21 cellular contexts compared by ENCODE assay signal in genomic region chr6:79353226-79353625, GRCh38.
"Had no signal": no experiment of that assay in that cellular context is flagged by ENCODE, and none has a peak within 500 bp of the region (broad histone marks: within the 10 kb centered on the region; RNA-seq: fewer than 3 reads in every experiment).

No MANE protein-coding gene starts in this region.

- H3K4me3 ChIP-seq: body of pancreas, colonic mucosa, gastrocnemius medialis, heart left ventricle, left ventricle myocardium inferior, thyroid gland had no signal

- H3K27ac Mint-ChIP-seq: activated naive CD4-positive, alpha-beta T cell treated with anti-CD3 and anti-CD28 coated beads, Interleukin-2, amount 50 U/mL, for 72 hours had no signal

- ATAC-seq: activated naive CD4-positive, alpha-beta T cell treated with anti-CD3 and anti-CD28 coated beads, Interleukin-2, amount 50 U/mL, for 72 hours; body of pancreas; gastrocnemius medialis; heart left ventricle had no signal

- H3K9me3 ChIP-seq: body of pancreas, colonic mucosa, gastrocnemius medialis, thyroid gland had no signal

- H3K4me1 ChIP-seq: body of pancreas, colonic mucosa, gastrocnemius medialis, heart left ventricle, left ventricle myocardium inferior, thyroid gland had no signal

- DNase-seq: activated CD4-positive, CD25-positive, alpha-beta regulatory T cell treated with anti-CD3 and anti-CD28 coated beads, Interleukin-2, amount 50 U/mL, for 72 hours; activated gamma-delta T cell treated with Interleukin-2 at 50 U/mL for 16 hours; body of pancreas; central memory CD4-positive, alpha-beta T cell; colonic mucosa; erythroblast; gastrocnemius medialis; heart left ventricle; left ventricle myocardium inferior; mammary epithelial cell; occipital lobe; posterior cingulate gyrus; retina; stimulated activated CD4-positive, alpha-beta T cell treated with anti-CD3 and anti-CD28 coated beads, Interleukin-12 subunit alpha, Interleukin-12 subunit beta, amount 100 ng/mL, for 4 hours; stimulated activated CD4-positive, alpha-beta T cell treated with anti-CD3 and anti-CD28 coated beads, Interleukin-1b, Interleukin-23, amount 100 ng/mL, for 48 hours; stimulated activated CD8-positive, alpha-beta memory T cell treated with anti-CD3 and anti-CD28 coated beads, Interleukin-4, amount 100 ng/mL, for 48 hours; stimulated activated naive CD4-positive, alpha-beta T cell; T1000; thyroid gland had no signal

- H3K27me3 ChIP-seq: body of pancreas, colonic mucosa, gastrocnemius medialis, heart left ventricle, thyroid gland had no signal

- H3K27ac ChIP-seq: body of pancreas, colonic mucosa, gastrocnemius medialis, heart left ventricle, left ventricle myocardium inferior, thyroid gland, VCaP had no signal

- H3K36me3 ChIP-seq: colonic mucosa, gastrocnemius medialis, heart left ventricle, left ventricle myocardium inferior, thyroid gland had no signal
